Comparison of ENCODE assay signal across 10 cellular contexts in the genomic region with DNA sequence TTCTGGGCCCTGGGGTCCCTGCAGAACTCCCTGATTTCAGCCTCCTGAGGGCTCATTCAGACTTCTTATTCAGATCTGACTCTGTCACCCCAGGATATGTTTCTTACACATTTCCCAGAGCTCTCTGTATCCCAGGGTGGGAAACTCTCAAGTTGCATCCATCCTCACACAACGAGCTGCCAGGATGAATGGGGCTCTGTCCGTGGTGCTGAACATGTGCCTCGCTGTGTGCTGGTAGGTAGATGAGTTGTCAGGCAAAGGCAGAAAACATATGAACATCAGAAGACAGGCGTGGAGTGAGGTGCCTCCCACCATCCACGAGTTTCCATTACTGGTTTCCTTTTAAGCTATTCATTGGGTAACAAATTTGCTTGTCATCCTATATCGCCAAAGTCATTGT. TPM values are rescaled to one million over a fixed set of nuclear protein-coding genes. Genes with fewer than 3 reads are reported as not detected.
DNase-seq lines count a peak whose midpoint lies in the region; ATAC-seq and TF ChIP-seq lines count a peak whose summit lies in the region.
"Had no signal": no experiment of that assay in that cellular context is flagged by ENCODE, and none has a peak within 500 bp of the region (broad histone marks: within the 10 kb centered on the region; RNA-seq: fewer than 3 reads in every experiment).

No MANE protein-coding gene starts in this region.

- no peaks in the 10 kb centered on the region for H3K4me1 Mint-ChIP-seq in CD14-positive monocyte

- intact Hi-C loops in CD14-positive monocyte (cut with micrococcal nuclease) = no loop called here

- no peak overlapping the region for H3K4me3 ChIP-seq in fibroblast of mammary gland (ENCODE audit: control insufficient read depth, low read depth, low read length)

- no peak for ATAC-seq in HG02763 (IDR thresholded peaks at IDR 0.05; ENCODE audit: unreplicated experiment)

- no peak for TF ChIP-seq CTCF in fibroblast of mammary gland (conservative IDR thresholded peaks at IDR 0.05; ENCODE audit: control insufficient read depth, insufficient read depth, low read depth, low read length)
- TF ChIP-seq CTCF in CD14-positive monocyte (IDR thresholded peaks at IDR 0.05) = no peak

- H3K4me3 Mint-ChIP-seq in CD14-positive monocyte = no peak overlapping the region

- H3K27ac Mint-ChIP-seq in CD14-positive monocyte = no peak overlapping the region

- H3K36me3 Mint-ChIP-seq in CD14-positive monocyte = no peaks in the 10 kb centered on the region

- H3K9me3 Mint-ChIP-seq in CD14-positive monocyte = peaks cover 0 to 2% (median 0%) of the 10 kb centered on the region in 7 donors

- peak; percentile 67 for DNase-seq in activated effector memory CD4-positive, alpha-beta T cell treated with anti-CD3 and anti-CD28 coated beads, Interleukin-2, amount 50 U/mL, for 16 hours
- no peak for DNase-seq in activated effector memory CD4-positive, alpha-beta T cell treated with Interleukin-2 at 50 U/mL for 16 hours
- DNase-seq in UCSD-AML1 (lab: John Stamatoyannopoulos, UW; ENCODE audit: unreplicated experiment) (peak; percentile 40), fibroblast of mammary gland (ENCODE audit: low read depth) (peak; percentile 37), SHP77 treated with DMSO at 0.1 percent for 48 hours (lab: John Stamatoyannopoulos, UW) (no peak), CD14-positive monocyte (ENCODE audit: low spot score) (no peak)
- DNase-seq in stimulated activated CD8-positive, alpha-beta memory T cell treated with anti-CD3 and anti-CD28 coated beads, Interleukin-4, amount 100 ng/mL, for 24 hours (ENCODE audit: low read depth) = peak; percentile 5
- DNase-seq: BE2C; effector CD8-positive, alpha-beta T cell had no signal

- peaks cover 9 to 11% (median 11%) of the 10 kb centered on the region in 3 donors for H3K27me3 Mint-ChIP-seq in CD14-positive monocyte (ENCODE audit: low read depth in 3 of 3)

RNA-seq across cellular contexts. Expression of gene IGFL1, which starts 11.4 kb away (rescaled TPM):
- polyA plus RNA-seq in CD14-positive monocyte = not detected

Comparison
In these comparisons a context has a peak if more than half of its experiments do, and no peak if none do; other contexts are left out.
1. DNase-seq: peak in activated effector memory CD4-positive, alpha-beta T cell treated with anti-CD3 and anti-CD28 coated beads, Interleukin-2, amount 50 U/mL, for 16 hours (single experiment), UCSD-AML1 (single experiment), fibroblast of mammary gland (single experiment) and stimulated activated CD8-positive, alpha-beta memory T cell treated with anti-CD3 and anti-CD28 coated beads, Interleukin-4, amount 100 ng/mL, for 24 hours (single experiment); none in activated effector memory CD4-positive, alpha-beta T cell treated with Interleukin-2 at 50 U/mL for 16 hours (single experiment), SHP77 treated with DMSO at 0.1 percent for 48 hours (single experiment) and CD14-positive monocyte (single experiment).